In genomic region chr14:69010632-69011031, GRCh38 we compare ENCODE assay signal across 20 cellular contexts. TPM values are rescaled to one million over a fixed set of nuclear protein-coding genes. Genes with fewer than 3 reads are reported as not detected.
DNase-seq lines count a peak whose midpoint lies in the region; ATAC-seq and TF ChIP-seq lines count a peak whose summit lies in the region.
"Had no signal": no experiment of that assay in that cellular context is flagged by ENCODE, and none has a peak within 500 bp of the region (broad histone marks: within the 10 kb centered on the region; RNA-seq: fewer than 3 reads in every experiment).

No MANE protein-coding gene starts in this region.

- H3K9me2 ChIP-seq in MM.1S (replicated peaks; ENCODE audit: insufficient read depth, low read length), result no peaks in the 10 kb centered on the region

- no peak overlapping the region for H2AFZ ChIP-seq in MM.1S (ENCODE audit: low read length)

- H3K79me2 ChIP-seq in MM.1S (ENCODE audit: low read length), result no peaks in the 10 kb centered on the region

- ATAC-seq in left colon, result peak; percentile 39
- no peak for ATAC-seq in HG02588 (IDR thresholded peaks at IDR 0.05; ENCODE audit: unreplicated experiment)
- ATAC-seq: left cardiac atrium; Panc1; right lobe of liver; stimulated activated memory B cell treated with anti-CD40 and anti-IgM and Interleukin-4, amounts not matched to agents 10 μg/mL and 1 μg/mL and 100 μg/mL, for 72 hours; WTC11 had no signal

- H3K4me3 ChIP-seq in MM.1S (ENCODE audit: low read length), result no peak overlapping the region
- H3K4me3 ChIP-seq: right lobe of liver, SJSA1, testis had no signal

- H3K9ac ChIP-seq in MM.1S (ENCODE audit: low read length), result no peak overlapping the region

- no peak overlapping the region for H3K27ac ChIP-seq in MM.1S (ENCODE audit: low read length)
- H3K27ac ChIP-seq: right lobe of liver, SJSA1, testis had no signal

- no peaks in the 10 kb centered on the region for H3K36me3 ChIP-seq in MM.1S (replicated peaks; ENCODE audit: insufficient read depth, low read length)
- H3K36me3 ChIP-seq: right lobe of liver, SJSA1 had no signal

- H3K27me3 ChIP-seq in MM.1S (replicated peaks; ENCODE audit: insufficient read depth, low read length), result no peaks in the 10 kb centered on the region
- H3K27me3 ChIP-seq: right lobe of liver, SJSA1, testis had no signal

- H3K4me1 ChIP-seq in MM.1S (ENCODE audit: low read length), result no peaks in the 10 kb centered on the region
- H3K4me1 ChIP-seq: right lobe of liver, testis had no signal

- H3K4me2 ChIP-seq in MM.1S (ENCODE audit: low read depth, low read length), result no peak overlapping the region

- no peaks in the 10 kb centered on the region for H4K20me1 ChIP-seq in MM.1S (ENCODE audit: insufficient read depth, low read length)

- DNase-seq in activated T-cell treated with anti-CD3 and anti-CD28 coated beads for 1 hour (ENCODE audit: low read depth) (peak; percentile 11), EL (peak; percentile 41), left colon (peak; percentile 32 to 36), NOMO-1 treated with DMSO at 0.1 percent for 48 hours (lab: John Stamatoyannopoulos, UW; ENCODE audit: unreplicated experiment) (no peak), MM.1S (no peak)
- no peak for DNase-seq in activated T-cell treated with anti-CD3 and anti-CD28 coated beads, Interleukin-2, amount 50 U/mL, for 1 hour
- DNase-seq in activated CD4-positive, alpha-beta T cell treated with anti-CD3 and anti-CD28 coated beads, Interleukin-2, amount 50 U/mL, for 1 hour, result peak; percentile 8
- DNase-seq: activated naive CD4-positive, alpha-beta T cell treated with anti-CD3 and anti-CD28 coated beads, Interleukin-2, amount 50 U/mL, for 16 hours; DMS153; effector memory CD4-positive, alpha-beta T cell; KG1; left cardiac atrium; NCI-H187; right lobe of liver; testis had no signal

- TF ChIP-seq CTCF in MM.1S (IDR thresholded peaks at IDR 0.05; ENCODE audit: low read length), result no peak

- intact Hi-C loops in left colon (cut with DNase I, micrococcal nuclease), result no loop called here

- H3K9me3 ChIP-seq in MM.1S (replicated peaks; ENCODE audit: insufficient read depth, low read length), result no peaks in the 10 kb centered on the region
- H3K9me3 ChIP-seq: right lobe of liver, SJSA1, testis had no signal

- H3F3A ChIP-seq in MM.1S (ENCODE audit: insufficient read depth, low read length), result no peaks in the 10 kb centered on the region

RNA-seq across cellular contexts. Expression of gene ACTN1, which starts 31.5 kb away (rescaled TPM):
- 100 to 1,000 TPM in 1 of 2 donors, 10 to 100 TPM in 1; 89.9 to 132 TPM for total RNA-seq in left colon

Comparison
In these comparisons a context has a peak if more than half of its experiments do, and no peak if none do; other contexts are left out.
1. DNase-seq: peak in activated T-cell treated with anti-CD3 and anti-CD28 coated beads for 1 hour (single experiment), EL (single experiment), activated CD4-positive, alpha-beta T cell treated with anti-CD3 and anti-CD28 coated beads, Interleukin-2, amount 50 U/mL, for 1 hour (single experiment) and left colon (2 of 2); none in activated T-cell treated with anti-CD3 and anti-CD28 coated beads, Interleukin-2, amount 50 U/mL, for 1 hour (single experiment), NOMO-1 treated with DMSO at 0.1 percent for 48 hours (single experiment) and MM.1S (single experiment).